ENCODE assay signal across 8 cellular contexts in genomic region chr14:69712637-69713088, GRCh38. TPM values are rescaled to one million over a fixed set of nuclear protein-coding genes. Genes with fewer than 3 reads are reported as not detected.
DNase-seq lines count a peak whose midpoint lies in the region; ATAC-seq and TF ChIP-seq lines count a peak whose summit lies in the region.

No MANE protein-coding gene starts in this region.

- peak overlapping the region; percentile 27 for H2BK120ac ChIP-seq in H9 (ENCODE audit: low read depth, low read length, poor library complexity, severe bottlenecking)

- no peak overlapping the region for H2AFZ ChIP-seq in H9 (ENCODE audit: low read length)

- H2BK12ac ChIP-seq in H9 (ENCODE audit: insufficient read length, low read depth, low read length) = no peak overlapping the region

- H3K9me3 Mint-ChIP-seq in H9 = no peaks in the 10 kb centered on the region; a peak in 1 of 5 replicates
- no peaks in the 10 kb centered on the region for H3K9me3 Mint-ChIP-seq in natural killer cell

- peak overlapping the region; percentile 30 for H3K14ac ChIP-seq in H9 (ENCODE audit: insufficient read depth, low read length)

- H3K79me2 ChIP-seq in H9 (ENCODE audit: insufficient read depth, low read length) = no peaks in the 10 kb centered on the region

- H3K36me3 Mint-ChIP-seq in H9 (ENCODE audit: insufficient read depth in 1 of 3, low read depth in 3 of 3) (no peaks in the 10 kb centered on the region), natural killer cell (peaks cover 8% of the 10 kb centered on the region)

- no peak overlapping the region for H4K8ac ChIP-seq in H9 (replicated peaks; ENCODE audit: insufficient read length, low read depth, low read length)

- H2BK20ac ChIP-seq in H9 (ENCODE audit: low read depth, low read length, poor library complexity, severe bottlenecking) = no peak overlapping the region

- no peaks in the 10 kb centered on the region for H4K20me1 ChIP-seq in H9 (ENCODE audit: control insufficient read depth, insufficient read depth, insufficient read length)

- H3K27me3 ChIP-seq in H9 (ENCODE audit: insufficient read depth, low read length) = no peaks in the 10 kb centered on the region

- no CpG with 5 or more reads among the region's 5 CpGs for WGBS in H9 (ENCODE audit: extremely low coverage, insufficient read length, low lambda C conversion rate)

- H2BK15ac ChIP-seq in H9 (ENCODE audit: low read depth, low read length) = no peak overlapping the region

- no peak overlapping the region for H2AK5ac ChIP-seq in H9 (ENCODE audit: insufficient read length, low read length)

- H3K56ac ChIP-seq in H9 (ENCODE audit: insufficient read length, low read depth, low read length) = no peak overlapping the region

- H3K4me2 ChIP-seq in H9 (ENCODE audit: insufficient read depth, insufficient read length, low read length) = no peak overlapping the region

- no peaks in the 10 kb centered on the region for H3K79me1 ChIP-seq in H9 (ENCODE audit: insufficient read depth, low read depth, low read length, poor library complexity, severe bottlenecking)

- TF ChIP-seq CTCF in H9 (conservative IDR thresholded peaks at IDR 0.05) (no peak), natural killer cell (IDR thresholded peaks at IDR 0.05) (no peak)

- peaks cover 5% of the 10 kb centered on the region; the same call in 1 of the 2 replicates for H3K4me1 ChIP-seq in H9 (ENCODE audit: insufficient read depth, low read length)

- H3K23me2 ChIP-seq in H9 (ENCODE audit: insufficient read length, low read depth, low read length, poor library complexity, severe bottlenecking) = no peaks in the 10 kb centered on the region

- H3K9ac ChIP-seq in H9 (ENCODE audit: extremely low read depth, insufficient read length, low read length) = no peak overlapping the region

- H3K4me3 Mint-ChIP-seq in H9 (peak overlapping the region; percentile 14 to 56; a peak in 3 of 5 replicates), natural killer cell (peak overlapping the region; percentile 89)

- H3K23ac ChIP-seq in H9 (ENCODE audit: insufficient read length, low read depth, low read length) = no peak overlapping the region

- intact Hi-C loops in natural killer cell (cut with micrococcal nuclease) = no loop called here

- no peak overlapping the region for H3K4ac ChIP-seq in H9 (ENCODE audit: low read depth, low read length)

- peaks cover 68 to 71% of the 10 kb centered on the region in 2 experiments for H3K4me1 Mint-ChIP-seq in H9
- peaks cover 55 to 78% of the 10 kb centered on the region in 2 donors for H3K4me1 Mint-ChIP-seq in natural killer cell

- H3K9me3 ChIP-seq in H9 (ENCODE audit: control insufficient read depth, low read depth, low read length) = no peaks in the 10 kb centered on the region

- H3K27me3 Mint-ChIP-seq in H9 (ENCODE audit: low read depth) (no peaks in the 10 kb centered on the region), natural killer cell (ENCODE audit: low read depth in 2 of 2) (no peaks in the 10 kb centered on the region)

- ATAC-seq in natural killer cell (peak; percentile 35 to 65 (median 44)), HG03565 (IDR thresholded peaks at IDR 0.05; ENCODE audit: unreplicated experiment) (no peak), HG03432 (IDR thresholded peaks at IDR 0.05; ENCODE audit: unreplicated experiment) (no peak), HG03135 (IDR thresholded peaks at IDR 0.05; ENCODE audit: unreplicated experiment) (no peak), GM19455 (IDR thresholded peaks at IDR 0.05; ENCODE audit: unreplicated experiment) (no peak)

- peak overlapping the region; percentile 53 to 99 (median 98); a peak in 6 of 7 replicates for H3K27ac Mint-ChIP-seq in H9
- H3K27ac Mint-ChIP-seq in natural killer cell = peak overlapping the region; percentile 99 to 100

- no peak overlapping the region for H3T11ph ChIP-seq in H9 (ENCODE audit: low read length)

- DNase-seq in H9 (peak; percentile 73), NCI-H69 (lab: John Stamatoyannopoulos, UW) (peak; percentile 96), dermis blood vessel endothelial cell (peak; percentile 52), natural killer cell (no peak)

- H3K18ac ChIP-seq in H9 (ENCODE audit: insufficient read length, low read depth, low read length) = peak overlapping the region; percentile 78

- H4K91ac ChIP-seq in H9 (ENCODE audit: insufficient read length, low read depth, low read length) = no peak overlapping the region

- H2BK5ac ChIP-seq in H9 (ENCODE audit: insufficient read length, low read length) = no peak overlapping the region

- peak overlapping the region; percentile 27 for H3K27ac ChIP-seq in H9 (ENCODE audit: insufficient read length, low read depth, low read length)

- no peak overlapping the region for H4K5ac ChIP-seq in H9 (ENCODE audit: insufficient read length, low read depth, low read length)

RNA-seq across cellular contexts. Expression of gene SRSF5, which starts 54.3 kb away (rescaled TPM):
- total RNA-seq in H9 (2021) = 364 and 389 TPM in 2 replicates
- 155 and 195 TPM in 2 replicates for total RNA-seq in dermis blood vessel endothelial cell
- 1,000 to 10,000 TPM; 1,327 to 1,669 (median 1,634) TPM for total RNA-seq in natural killer cell

Comparison
In these comparisons a context has a peak if more than half of its experiments do, and no peak if none do; other contexts are left out.
1. ATAC-seq: peak in natural killer cell (3 of 3); none in HG03565 (single experiment), HG03432 (single experiment), HG03135 (single experiment) and GM19455 (single experiment).